In genomic region chr14:73136085-73136386, GRCh38 we compare ENCODE assay signal across 8 cellular contexts. TPM values are rescaled to one million over a fixed set of nuclear protein-coding genes. Genes with fewer than 3 reads are reported as not detected.
A peak's percentile ranks its signal among the peaks of the same experiment; 100 is the strongest.
DNase-seq lines count a peak whose midpoint lies in the region; ATAC-seq, FAIRE-seq and TF ChIP-seq lines count a peak whose summit lies in the region.

No MANE protein-coding gene starts in this region.

- TF ChIP-seq EP300 in H1 (IDR thresholded peaks at IDR 0.05; ENCODE audit: borderline replicate concordance in 1 of 2, low read depth in 2 of 2, low read length in 2 of 2), result no peak

- H3K4me1 Mint-ChIP-seq in neural progenitor cell, result peaks cover 14% of the 10 kb centered on the region

- H2BK15ac ChIP-seq in H1 (ENCODE audit: low read length), result no peak overlapping the region

- H3K36me3 Mint-ChIP-seq in neural progenitor cell, result peaks cover 11% of the 10 kb centered on the region

- H4K5ac ChIP-seq in H1 (ENCODE audit: insufficient read length, low read depth, low read length), result no peak overlapping the region

- H3K4me1 ChIP-seq in NT2/D1 (ENCODE audit: insufficient read depth, insufficient read length) (no peaks in the 10 kb centered on the region), H1 (replicated peaks in 1 of 4; ENCODE audit: control insufficient read depth in 3 of 4, insufficient read depth in 4 of 4, low read length in 3 of 4) (peaks cover 0 to 7% (median 2%) of the 10 kb centered on the region in 4 experiments; a peak in 3 of 7 replicates), neural progenitor cell (peaks cover 3% of the 10 kb centered on the region)

- peaks cover 14% of the 10 kb centered on the region for H3K9me3 Mint-ChIP-seq in neural progenitor cell

- no peak overlapping the region for H3K18ac ChIP-seq in H1 (ENCODE audit: extremely low read depth, low read length)

- no peak overlapping the region for H4K91ac ChIP-seq in H1 (replicated peaks; ENCODE audit: insufficient read length, low read length)

- no peak overlapping the region for H2BK12ac ChIP-seq in H1 (ENCODE audit: low read depth, low read length)

- ATAC-seq in GM18505 (IDR thresholded peaks at IDR 0.05; ENCODE audit: unreplicated experiment), result no peak

- H3K56ac ChIP-seq in H1 (replicated peaks; ENCODE audit: insufficient read length, low read depth, low read length), result no peak overlapping the region

- H3K4me3 Mint-ChIP-seq in neural progenitor cell, result peak overlapping the region; percentile 94

- H3K79me2 ChIP-seq in H1 (ENCODE audit: control insufficient read depth in 1 of 2, insufficient read depth in 2 of 2, low read length in 2 of 2) (peaks cover 0 to 30% of the 10 kb centered on the region in 2 experiments; a peak in 2 of 4 replicates), neural progenitor cell (ENCODE audit: low read depth) (peaks cover 43% of the 10 kb centered on the region)

- no peak overlapping the region for H2AK5ac ChIP-seq in H1 (ENCODE audit: low read depth, low read length)

- H3K27me3 ChIP-seq in NT2/D1 (ENCODE audit: insufficient read depth, insufficient read length) (no peaks in the 10 kb centered on the region), H1 (replicated peaks in 1 of 4; ENCODE audit: control insufficient read depth in 3 of 4, extremely low read depth in 1 of 4, insufficient read depth in 3 of 4, low read length in 3 of 4) (no peaks in the 10 kb centered on the region), neural progenitor cell (no peaks in the 10 kb centered on the region)

- TF ChIP-seq POLR2A in H1 (IDR thresholded peaks at IDR 0.05; ENCODE audit: control extremely low read depth in 1 of 2, low read depth in 2 of 2, low read length in 2 of 2) (no peak), GM18505 (IDR thresholded peaks at IDR 0.05; ENCODE audit: borderline replicate concordance, extremely low read depth, insufficient read depth, insufficient read length) (no peak)

- H3K9ac ChIP-seq in NT2/D1 (ENCODE audit: insufficient read length, low read depth) (no peak overlapping the region), H1 (replicated peaks in 1 of 4; ENCODE audit: extremely low read depth in 1 of 4, low read depth in 3 of 4, low read length in 3 of 4) (peak overlapping the region in 3 of 4 experiments; percentile 38 to 87 (median 43); a peak in 4 of 7 replicates), neural progenitor cell (no peak overlapping the region)

- H3K23me2 ChIP-seq in H1 (ENCODE audit: low read depth, low read length), result peaks cover 10% of the 10 kb centered on the region

- no peak overlapping the region for H3K14ac ChIP-seq in H1 (ENCODE audit: insufficient read length)

- H3K9me3 ChIP-seq in NT2/D1 (ENCODE audit: insufficient read depth, low read length) (peaks cover 18% of the 10 kb centered on the region; the same call in 1 of the 2 replicates), H1 (ENCODE audit: insufficient read depth in 2 of 2, low read depth in 1 of 2, low read length in 1 of 2) (peaks cover 0 to 2% of the 10 kb centered on the region in 2 experiments; a peak in 1 of 4 replicates), neural progenitor cell (ENCODE audit: low read depth) (no peaks in the 10 kb centered on the region)

- peaks cover 18% of the 10 kb centered on the region for H3F3A ChIP-seq in neural progenitor cell (ENCODE audit: low read depth)

- POLR2A ChIA-PET in H1 (lab: Charles Lee; ENCODE audit: partially characterized antibody), result interaction anchor here (0.6 to 2.7 kb wide), 10 partner anchors 12 to 477 kb away, joined by 3 to 57 read pairs (median 3); partner anchors contain the start of genes ACOT6 and NUMB

- no peak for TF ChIP-seq RAD21 in H1 (IDR thresholded peaks at IDR 0.05 in 1 of 2, conservative IDR thresholded peaks at IDR 0.05 in 1 of 2; ENCODE audit: low read depth in 2 of 2, low read length in 2 of 2)

- H4K20me1 ChIP-seq in H1 (replicated peaks in 1 of 2; ENCODE audit: control insufficient read depth in 1 of 2, insufficient read depth in 2 of 2, low read length in 2 of 2), result peaks cover 0 to 10% of the 10 kb centered on the region in 2 experiments
- H4K20me1 ChIP-seq in neural progenitor cell (ENCODE audit: low read depth), result peaks cover 13% of the 10 kb centered on the region

- H3K79me1 ChIP-seq in H1 (ENCODE audit: low read depth, low read length), result peaks cover 5% of the 10 kb centered on the region

- H2BK5ac ChIP-seq in H1 (ENCODE audit: low read depth, low read length), result no peak overlapping the region

- no peak overlapping the region for H3K23ac ChIP-seq in H1 (ENCODE audit: insufficient read length)

- H3K4me2 ChIP-seq in H1 (ENCODE audit: insufficient read depth in 1 of 2, low read depth in 2 of 2, low read length in 2 of 2) (peak overlapping the region; percentile 98 to 99), neural progenitor cell (peak overlapping the region; percentile 94)

- peak overlapping the region; percentile 76 for H2AFZ ChIP-seq in H1 (ENCODE audit: low read length)
- H2AFZ ChIP-seq in neural progenitor cell (replicated peaks), result peak overlapping the region; percentile 93

- H3K4ac ChIP-seq in H1 (replicated peaks; ENCODE audit: insufficient read length, low read depth, low read length), result no peak overlapping the region

- CTCF ChIA-PET in H1 (lab: Charles Lee; ENCODE audit: partially characterized antibody), result interaction anchor here (0.6 to 3.0 kb wide), 2 partner anchors 10 to 183 kb away, joined by 3 to 9 read pairs; no protein-coding TSS in a partner anchor

- 11% methylated on average over 12 of the region's 16 CpGs; no CpG with 5 or more reads in 1 of the 2 experiments for WGBS in H1 (ENCODE audit: extremely low coverage in 1 of 2, insufficient coverage in 1 of 2, insufficient read length in 1 of 2, insufficient replicate concordance in 2 of 2, low coverage in 1 of 2, low lambda C conversion rate in 2 of 2, missing lambda C conversion rate in 1 of 2), 2 experiments

- H3K36me3 ChIP-seq in NT2/D1 (ENCODE audit: insufficient read depth, insufficient read length, low read length) (no peaks in the 10 kb centered on the region), H1 (ENCODE audit: control insufficient read depth in 2 of 4, insufficient read depth in 4 of 4, low read length in 3 of 4) (no peaks in the 10 kb centered on the region), neural progenitor cell (no peaks in the 10 kb centered on the region)

- DNase-seq in NT2/D1 (ENCODE audit: low read depth, low spot score) (no peak), H1 (ENCODE audit: low read depth in 1 of 2, low spot score in 2 of 2) (no peak), neural progenitor cell (ENCODE audit: low spot score) (no peak), SKM-1 (lab: John Stamatoyannopoulos, UW; ENCODE audit: unreplicated experiment) (no peak), T-helper 9 cell (no peak)
- DNase-seq in activated CD4-positive, alpha-beta T cell treated with anti-CD3 and anti-CD28 coated beads, Interleukin-2, amount 50 U/mL, for 1 hour, result no peak

- peak overlapping the region; percentile 98 for H3K27ac Mint-ChIP-seq in neural progenitor cell

- H3K27ac ChIP-seq in C4-2B, result peak overlapping the region; percentile 79
- H3K27ac ChIP-seq in H1 (ENCODE audit: low read depth, low read length), result no peak overlapping the region
- H3K27ac ChIP-seq in neural progenitor cell, result no peak overlapping the region

- TF ChIP-seq CTCF in C4-2B (conservative IDR thresholded peaks at IDR 0.05) (no peak), H1 (IDR thresholded peaks at IDR 0.05; ENCODE audit: control extremely low read depth in 1 of 3, insufficient read depth in 1 of 3, low read depth in 1 of 3, low read length in 3 of 3) (no peak), neural progenitor cell (IDR thresholded peaks at IDR 0.05) (no peak)

- H3K27me3 Mint-ChIP-seq in neural progenitor cell (ENCODE audit: insufficient read depth, low read depth), result peaks cover 3% of the 10 kb centered on the region

- peak overlapping the region; percentile 28 for H3K4me3 ChIP-seq in NT2/D1 (ENCODE audit: insufficient read length, low read depth)
- peak overlapping the region; percentile 83 to 93 (median 90) for H3K4me3 ChIP-seq in H1 (ENCODE audit: extremely low read depth in 1 of 4, insufficient read depth in 2 of 4, low read depth in 3 of 4, low read length in 4 of 4)
- peak overlapping the region; percentile 85 for H3K4me3 ChIP-seq in neural progenitor cell

- peak overlapping the region; percentile 22; the same call in 1 of the 2 replicates for H4K8ac ChIP-seq in H1 (ENCODE audit: extremely low read depth, insufficient read depth, low read length)

- H2BK20ac ChIP-seq in H1 (ENCODE audit: low read length), result no peak overlapping the region

- FAIRE-seq in H1 (lab: Jason Lieb, UNC), result no peak

- H2BK120ac ChIP-seq in H1 (replicated peaks; ENCODE audit: low read depth, low read length), result no peak overlapping the region

TF ChIP-seq in H1, 55 proteins besides CTCF, POLR2A, EP300 and RAD21:
- no peak for TF ChIP-seq SAP30 (IDR thresholded peaks at IDR 0.05; ENCODE audit: insufficient read depth, insufficient replicate concordance, low read length)
- no peak for TF ChIP-seq ZNF274 (IDR thresholded peaks at IDR 0.05; ENCODE audit: borderline replicate concordance, extremely low read depth, low read length)
- TF ChIP-seq SP4 (IDR thresholded peaks at IDR 0.05; ENCODE audit: low read length), result no peak
- TF ChIP-seq ASH2L (IDR thresholded peaks at IDR 0.05; ENCODE audit: low read length), result no peak
- no peak for TF ChIP-seq CBX8 (IDR thresholded peaks at IDR 0.05; ENCODE audit: borderline replicate concordance, low read depth, low read length)
- TF ChIP-seq YY1 (IDR thresholded peaks at IDR 0.05; ENCODE audit: low read depth, low read length), result no peak
- no peak for TF ChIP-seq RXRA (IDR thresholded peaks at IDR 0.05; ENCODE audit: insufficient read depth, low read depth, low read length)
- TF ChIP-seq CBX5 (IDR thresholded peaks at IDR 0.05; ENCODE audit: low read depth, low read length), result no peak
- no peak for TF ChIP-seq BCL11A (IDR thresholded peaks at IDR 0.05; ENCODE audit: low read depth in 2 of 2, low read length in 2 of 2)
- TF ChIP-seq GABPA (IDR thresholded peaks at IDR 0.05; ENCODE audit: borderline replicate concordance, insufficient read depth, low read length), result no peak

RNA-seq across cellular contexts. Expression of gene PSEN1, which starts 0.3 kb away (rescaled TPM):
- total RNA-seq in H1 (2021; fragmentation: NEBNext Ultra II Directional; extraction: Animal tissue kit (Norgen Biotek cat#: 25700)), result 38.7 TPM in 2 replicates
- polyA plus RNA-seq in H1 (2011; rRNA removed), result 10.1 and 12.0 TPM in 2 replicates
- 12.9 TPM for polyA plus RNA-seq in H1 (2011; cell fraction: cytosol; rRNA removed)
- 14.4 TPM for polyA plus RNA-seq in H1 (2011; cell fraction: nucleus; rRNA removed)
- 27.1 to 29.1 TPM (median 27.3 TPM) in 4 replicates for polyA plus RNA-seq in H1 (2012, experiment 1 of 2)
- polyA plus RNA-seq in H1 (2012, experiment 2 of 2), result 3.7 TPM
- polyA plus RNA-seq in H1 (2013, experiment 1 of 2), result 40.0 TPM
- 44.0 TPM for polyA plus RNA-seq in H1 (2013, experiment 2 of 2)
- polyA minus RNA-seq in H1 (2011; rRNA and poly(A)+ RNA removed), result 45.8 and 64.5 TPM in 2 replicates
- polyA minus RNA-seq in H1 (2011; cell fraction: cytosol; rRNA and poly(A)+ RNA removed), result 20.4 TPM
- polyA minus RNA-seq in H1 (2011; cell fraction: nucleus; rRNA and poly(A)+ RNA removed), result 25.4 TPM
- 55.3 and 80.5 TPM in 2 replicates for total RNA-seq in neural progenitor cell (ENCODE audit: low replicate concordance)

Comparison
In these comparisons a context has a peak if more than half of its experiments do, and no peak if none do; other contexts are left out.
1. H3K4me3 ChIP-seq: peak in every context shown above with its lines; median percentile 90 in H1; 85 in neural progenitor cell; 28 in NT2/D1.
2. H3K9ac ChIP-seq: peak in H1 (3 of 4); none in NT2/D1 (single experiment) and neural progenitor cell (single experiment).